Comparison of ENCODE assay signal across 10 cellular contexts in genomic region chr18:47912343-47912742, GRCh38. TPM values are rescaled to one million over a fixed set of nuclear protein-coding genes. Genes with fewer than 3 reads are reported as not detected.
DNase-seq lines count a peak whose midpoint lies in the region; ATAC-seq and TF ChIP-seq lines count a peak whose summit lies in the region.
"Had no signal": no experiment of that assay in that cellular context is flagged by ENCODE, and none has a peak within 500 bp of the region (broad histone marks: within the 10 kb centered on the region; RNA-seq: fewer than 3 reads in every experiment).

No MANE protein-coding gene starts in this region.

- H3K4me1 ChIP-seq in naive thymus-derived CD4-positive, alpha-beta T cell (ENCODE audit: control insufficient read depth in 2 of 2, insufficient read depth in 2 of 2, low read length in 2 of 2) = peaks cover 13 to 33% of the 10 kb centered on the region in 2 donors
- H3K4me1 ChIP-seq in uterus = no peaks in the 10 kb centered on the region

- intact Hi-C loops in naive thymus-derived CD4-positive, alpha-beta T cell (cut with micrococcal nuclease) = loop anchor here (1.0 to 2.0 kb wide), 3 partner anchors 8 to 16 kb away; no protein-coding TSS in a partner anchor
- intact Hi-C loops in uterus (cut with DNase I; ENCODE audit: low total_unique reads) = no loop called here

- no peaks in the 10 kb centered on the region for H3K36me3 ChIP-seq in naive thymus-derived CD4-positive, alpha-beta T cell (ENCODE audit: control insufficient read depth in 2 of 3, insufficient read depth in 3 of 3, low read length in 3 of 3)
- H3K36me3 ChIP-seq in uterus = no peaks in the 10 kb centered on the region
- H3K36me3 ChIP-seq in WERI-Rb-1 = peaks cover 6% of the 10 kb centered on the region

- peaks cover 13% of the 10 kb centered on the region for H3K36me3 Mint-ChIP-seq in endothelial cell (ENCODE audit: low read depth, unreplicated experiment)
- H3K36me3 Mint-ChIP-seq in naive thymus-derived CD4-positive, alpha-beta T cell = peaks cover 4 to 40% (median 10%) of the 10 kb centered on the region in 5 donors

- H3K27ac ChIP-seq in naive thymus-derived CD4-positive, alpha-beta T cell (ENCODE audit: low read depth, low read length) = peak overlapping the region; percentile 67
- H3K27ac ChIP-seq in uterus = peak overlapping the region in 1 of 2 donors; percentile 6
- H3K27ac ChIP-seq in WERI-Rb-1 = no peak overlapping the region

- TF ChIP-seq CTCF in endothelial cell (IDR thresholded peaks at IDR 0.05; ENCODE audit: unreplicated experiment) = no peak
- no peak for TF ChIP-seq CTCF in uterus (IDR thresholded peaks at IDR 0.05)
- no peak for TF ChIP-seq CTCF in WERI-Rb-1 (IDR thresholded peaks at IDR 0.05; ENCODE audit: low read depth, low read length)

- peak; percentile 33 for DNase-seq in stimulated activated CD4-positive, alpha-beta T cell treated with anti-CD3 and anti-CD28 coated beads, Interleukin-4, amount 100 ng/mL, for 24 hours
- no peak for DNase-seq in stimulated activated CD4-positive, alpha-beta T cell treated with anti-CD3 and anti-CD28 coated beads, Interleukin-2, amount 100 ng/mL, for 48 hours
- DNase-seq in endothelial cell (ENCODE audit: low spot score) = no peak
- no peak for DNase-seq in naive thymus-derived CD4-positive, alpha-beta T cell
- DNase-seq in uterus = no peak
- no peak for DNase-seq in NCI-H2196 (lab: John Stamatoyannopoulos, UW; ENCODE audit: unreplicated experiment)
- no peak for DNase-seq in WERI-Rb-1
- DNase-seq: Calu3 had no signal

- no peak for TF ChIP-seq POLR2A in uterus (IDR thresholded peaks at IDR 0.05)

- CTCF ChIA-PET in naive thymus-derived CD4-positive, alpha-beta T cell (lab: Charles Lee) = no interaction called here

- H3K9me3 ChIP-seq in naive thymus-derived CD4-positive, alpha-beta T cell (ENCODE audit: control insufficient read depth in 2 of 3, low read length in 3 of 3) = no peaks in the 10 kb centered on the region
- H3K9me3 ChIP-seq in uterus (no peaks in the 10 kb centered on the region), WERI-Rb-1 (ENCODE audit: severe bottlenecking) (no peaks in the 10 kb centered on the region)

- H3K4me3 ChIP-seq in naive thymus-derived CD4-positive, alpha-beta T cell (ENCODE audit: low read length) = no peak overlapping the region
- H3K4me3 ChIP-seq in uterus (no peak overlapping the region), WERI-Rb-1 (ENCODE audit: low read depth, low read length) (no peak overlapping the region)

- no peaks in the 10 kb centered on the region for H3K27me3 ChIP-seq in naive thymus-derived CD4-positive, alpha-beta T cell (ENCODE audit: control insufficient read depth in 2 of 2, insufficient read depth in 2 of 2, low read length in 2 of 2)
- H3K27me3 ChIP-seq in uterus (no peaks in the 10 kb centered on the region), WERI-Rb-1 (ENCODE audit: insufficient read depth, low read depth, severe bottlenecking) (no peaks in the 10 kb centered on the region)

- no peaks in the 10 kb centered on the region for H3K9me3 Mint-ChIP-seq in endothelial cell (ENCODE audit: unreplicated experiment)
- H3K9me3 Mint-ChIP-seq in naive thymus-derived CD4-positive, alpha-beta T cell = peaks cover 0 to 2% (median 0%) of the 10 kb centered on the region in 11 donors

- no peak overlapping the region for H3K4me3 Mint-ChIP-seq in endothelial cell (ENCODE audit: unreplicated experiment)
- peak overlapping the region in 9 of 10 donors; percentile 32 to 71 (median 63) for H3K4me3 Mint-ChIP-seq in naive thymus-derived CD4-positive, alpha-beta T cell

- POLR2A ChIA-PET in naive thymus-derived CD4-positive, alpha-beta T cell (lab: Charles Lee) = interaction anchor here (0.9 to 1.3 kb wide), 5 partner anchors 11 to 18 kb away, joined by 3 to 11 read pairs (median 3); partner anchors contain the start of gene SMAD2

- peaks cover 21% of the 10 kb centered on the region for H3K4me1 Mint-ChIP-seq in endothelial cell (ENCODE audit: unreplicated experiment)
- peaks cover 48 to 98% (median 90%) of the 10 kb centered on the region in 7 donors for H3K4me1 Mint-ChIP-seq in naive thymus-derived CD4-positive, alpha-beta T cell

- no peaks in the 10 kb centered on the region for H3K27me3 Mint-ChIP-seq in endothelial cell (ENCODE audit: unreplicated experiment)
- no peaks in the 10 kb centered on the region for H3K27me3 Mint-ChIP-seq in naive thymus-derived CD4-positive, alpha-beta T cell
- H3K27me3 Mint-ChIP-seq: progenitor cell of endocrine pancreas had no signal

- H3K27ac Mint-ChIP-seq in endothelial cell (ENCODE audit: unreplicated experiment) = peak overlapping the region; percentile 10
- H3K27ac Mint-ChIP-seq in naive thymus-derived CD4-positive, alpha-beta T cell = peak overlapping the region; percentile 17 to 89 (median 72)
- H3K27ac Mint-ChIP-seq: progenitor cell of endocrine pancreas had no signal

- ATAC-seq in naive thymus-derived CD4-positive, alpha-beta T cell = peak; percentile 36
- no peak for ATAC-seq in GM21528 (IDR thresholded peaks at IDR 0.05; ENCODE audit: low FRiP score, unreplicated experiment)

RNA-seq across cellular contexts. Expression of gene SMAD2, which starts 18.1 kb away (rescaled TPM):
- 150 TPM for total RNA-seq in endothelial cell (ENCODE audit: unreplicated experiment)
- 100 to 1,000 TPM; 100 to 164 (median 144) TPM for total RNA-seq in naive thymus-derived CD4-positive, alpha-beta T cell
- 100 to 1,000 TPM in 1 of 2 donors, 10 to 100 TPM in 1; 91.3 to 111 TPM for polyA plus RNA-seq in naive thymus-derived CD4-positive, alpha-beta T cell
- 100 to 1,000 TPM; 107 to 237 (median 142) TPM for total RNA-seq in uterus
